ENCODE assay signal across 9 cellular contexts in genomic region chr9:125759812-125760134, GRCh38. TPM values are rescaled to one million over a fixed set of nuclear protein-coding genes. Genes with fewer than 3 reads are reported as not detected.
DNase-seq lines count a peak whose midpoint lies in the region; ATAC-seq and TF ChIP-seq lines count a peak whose summit lies in the region.
"Had no signal": no experiment of that assay in that cellular context is flagged by ENCODE, and none has a peak within 500 bp of the region (broad histone marks: within the 10 kb centered on the region; RNA-seq: fewer than 3 reads in every experiment).

No MANE protein-coding gene starts in this region.

- H3K27me3 Mint-ChIP-seq in activated naive CD4-positive, alpha-beta T cell treated with anti-CD3 and anti-CD28 coated beads, Interleukin-2, amount 50 U/mL, for 24 hours, result peaks cover 2% of the 10 kb centered on the region
- H3K27me3 Mint-ChIP-seq in activated CD8-positive, alpha-beta T cell treated with anti-CD3 and anti-CD28 coated beads for 36 hours, result no peaks in the 10 kb centered on the region
- H3K27me3 Mint-ChIP-seq in immature natural killer cell (ENCODE audit: low read depth in 3 of 3) (no peaks in the 10 kb centered on the region), type B pancreatic cell (no peaks in the 10 kb centered on the region)

- intact Hi-C loops in activated CD8-positive, alpha-beta T cell treated with anti-CD3 and anti-CD28 coated beads for 36 hours (cut with micrococcal nuclease), result no loop called here

- in situ Hi-C loops in GM13976 (cut with MboI; ENCODE audit: low sequenced_read_pairs, unreplicated experiment), result loop anchor here (10.0 kb wide), 1 partner anchor 115 kb away; no protein-coding TSS in a partner anchor

- no peak for TF ChIP-seq CTCF in activated CD8-positive, alpha-beta T cell treated with anti-CD3 and anti-CD28 coated beads for 36 hours (IDR thresholded peaks at IDR 0.05)
- TF ChIP-seq CTCF in type B pancreatic cell (conservative IDR thresholded peaks at IDR 0.05) (no peak), GM13976 (IDR thresholded peaks at IDR 0.05; ENCODE audit: borderline replicate concordance, control extremely low read depth, extremely low read depth, insufficient read depth, missing control alignments) (no peak)

- ATAC-seq in activated CD8-positive, alpha-beta T cell treated with anti-CD3 and anti-CD28 coated beads for 36 hours, result no peak

- CTCF ChIA-PET in activated CD8-positive, alpha-beta T cell treated with anti-CD3 and anti-CD28 coated beads for 36 hours (lab: Charles Lee), result interaction anchor here (0.9 kb wide), 2 partner anchors 9 to 190 kb away, joined by 3 to 4 read pairs; no protein-coding TSS in a partner anchor

- H3K4me1 Mint-ChIP-seq in activated naive CD4-positive, alpha-beta T cell treated with anti-CD3 and anti-CD28 coated beads, Interleukin-2, amount 50 U/mL, for 24 hours, result peaks cover 14% of the 10 kb centered on the region
- H3K4me1 Mint-ChIP-seq in activated CD8-positive, alpha-beta T cell treated with anti-CD3 and anti-CD28 coated beads for 36 hours (ENCODE audit: low read depth), result peaks cover 20% of the 10 kb centered on the region
- peaks cover 24 to 47% of the 10 kb centered on the region in 2 donors for H3K4me1 Mint-ChIP-seq in immature natural killer cell
- peaks cover 64% of the 10 kb centered on the region for H3K4me1 Mint-ChIP-seq in type B pancreatic cell (ENCODE audit: unreplicated experiment)

- H3K27ac Mint-ChIP-seq in activated naive CD4-positive, alpha-beta T cell treated with anti-CD3 and anti-CD28 coated beads, Interleukin-2, amount 50 U/mL, for 24 hours, result no peak overlapping the region
- H3K27ac Mint-ChIP-seq in activated CD8-positive, alpha-beta T cell treated with anti-CD3 and anti-CD28 coated beads for 36 hours, result no peak overlapping the region
- H3K27ac Mint-ChIP-seq in immature natural killer cell (peak overlapping the region in 4 of 6 donors; percentile 0 to 73 (median 36)), type B pancreatic cell (no peak overlapping the region)

- H3K36me3 Mint-ChIP-seq in activated naive CD4-positive, alpha-beta T cell treated with anti-CD3 and anti-CD28 coated beads, Interleukin-2, amount 50 U/mL, for 24 hours, result peaks cover 2% of the 10 kb centered on the region
- peaks cover 2% of the 10 kb centered on the region for H3K36me3 Mint-ChIP-seq in activated CD8-positive, alpha-beta T cell treated with anti-CD3 and anti-CD28 coated beads for 36 hours (ENCODE audit: low read depth)
- peaks cover 0 to 5% (median 0%) of the 10 kb centered on the region in 3 donors for H3K36me3 Mint-ChIP-seq in immature natural killer cell
- no peaks in the 10 kb centered on the region for H3K36me3 Mint-ChIP-seq in type B pancreatic cell

- no peak for DNase-seq in activated naive CD4-positive, alpha-beta T cell treated with anti-CD3 and anti-CD28 coated beads, Interleukin-2, amount 50 U/mL, for 16 hours
- no peak for DNase-seq in activated CD8-positive, alpha-beta T cell treated with anti-CD3 and anti-CD28 coated beads for 36 hours
- peak in 1 of 3 donors; percentile 2 for DNase-seq in immature natural killer cell
- DNase-seq in type B pancreatic cell (ENCODE audit: extremely low spot score, unreplicated experiment), result no peak
- DNase-seq in GM13976 (ENCODE audit: low spot score), result no peak
- no peak for DNase-seq in NK-92 (lab: John Stamatoyannopoulos, UW; ENCODE audit: unreplicated experiment)
- no peak for DNase-seq in SW 1271 (lab: John Stamatoyannopoulos, UW)
- DNase-seq: NCI-H446 treated with DMSO at 0.1 percent for 48 hours had no signal

- POLR2A ChIA-PET in activated CD8-positive, alpha-beta T cell treated with anti-CD3 and anti-CD28 coated beads for 36 hours (lab: Charles Lee), result no interaction called here

- H3K4me3 Mint-ChIP-seq in activated naive CD4-positive, alpha-beta T cell treated with anti-CD3 and anti-CD28 coated beads, Interleukin-2, amount 50 U/mL, for 24 hours, result peak overlapping the region; percentile 61
- H3K4me3 Mint-ChIP-seq in activated CD8-positive, alpha-beta T cell treated with anti-CD3 and anti-CD28 coated beads for 36 hours, result peak overlapping the region; percentile 26
- H3K4me3 Mint-ChIP-seq in immature natural killer cell (peak overlapping the region; percentile 64 to 86 (median 82)), type B pancreatic cell (peak overlapping the region; percentile 59)

- H3K9me3 Mint-ChIP-seq in activated naive CD4-positive, alpha-beta T cell treated with anti-CD3 and anti-CD28 coated beads, Interleukin-2, amount 50 U/mL, for 24 hours, result no peaks in the 10 kb centered on the region
- no peaks in the 10 kb centered on the region for H3K9me3 Mint-ChIP-seq in activated CD8-positive, alpha-beta T cell treated with anti-CD3 and anti-CD28 coated beads for 36 hours
- H3K9me3 Mint-ChIP-seq in immature natural killer cell (no peaks in the 10 kb centered on the region), type B pancreatic cell (no peaks in the 10 kb centered on the region)

RNA-seq across cellular contexts. Expression of gene PBX3, which starts 12.6 kb away (rescaled TPM):
- 10 to 100 TPM; 11.5 to 14.1 TPM for total RNA-seq in activated CD8-positive, alpha-beta T cell treated with anti-CD3 and anti-CD28 coated beads for 36 hours
- polyA plus RNA-seq in immature natural killer cell, result 1 to 10 TPM; 5.7 to 7.0 (median 6.2) TPM
- total RNA-seq in type B pancreatic cell (ENCODE audit: low replicate concordance), result 31.1 and 60.9 TPM in 2 replicates

RNA-seq across cellular contexts. Expression of gene MAPKAP1, which starts 52.8 kb away (rescaled TPM):
- total RNA-seq in activated CD8-positive, alpha-beta T cell treated with anti-CD3 and anti-CD28 coated beads for 36 hours, result 10 to 100 TPM; 58.8 to 62.4 TPM
- 10 to 100 TPM; 56.9 to 75.1 (median 59.3) TPM for polyA plus RNA-seq in immature natural killer cell
- 67.3 and 77.9 TPM in 2 replicates for total RNA-seq in type B pancreatic cell (ENCODE audit: low replicate concordance)

Comparison
In these comparisons a context has a peak if more than half of its experiments do, and no peak if none do; other contexts are left out.
1. H3K27ac Mint-ChIP-seq: peak in immature natural killer cell (4 of 6); none in activated naive CD4-positive, alpha-beta T cell treated with anti-CD3 and anti-CD28 coated beads, Interleukin-2, amount 50 U/mL, for 24 hours (single experiment), activated CD8-positive, alpha-beta T cell treated with anti-CD3 and anti-CD28 coated beads for 36 hours (single experiment) and type B pancreatic cell (single experiment).
2. H3K4me3 Mint-ChIP-seq: peak in every context shown above with its lines; median percentile 82 in immature natural killer cell; 61 in activated naive CD4-positive, alpha-beta T cell treated with anti-CD3 and anti-CD28 coated beads, Interleukin-2, amount 50 U/mL, for 24 hours; 59 in type B pancreatic cell; 26 in activated CD8-positive, alpha-beta T cell treated with anti-CD3 and anti-CD28 coated beads for 36 hours.